Comparison of ENCODE assay signal across 19 cellular contexts in the genomic region with DNA sequence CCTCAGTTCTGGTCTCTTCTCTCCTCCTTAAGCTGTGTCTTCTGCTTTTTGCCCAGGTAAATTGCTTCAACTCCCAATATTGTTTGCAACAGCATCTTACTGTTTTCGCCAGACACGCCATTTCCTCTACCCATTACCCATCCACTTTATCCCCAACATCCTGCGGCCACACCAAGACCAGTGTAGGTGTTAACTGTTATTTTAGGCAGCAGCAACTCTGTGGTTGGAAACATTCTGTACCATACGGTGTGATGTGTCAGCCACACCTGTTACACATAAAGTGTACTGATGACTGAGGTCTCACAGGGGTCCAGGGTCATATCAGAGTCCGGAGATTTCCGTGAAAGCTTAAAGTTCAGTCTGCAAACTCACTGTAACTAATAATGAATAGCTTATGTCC. TPM values are rescaled to one million over a fixed set of nuclear protein-coding genes. Genes with fewer than 3 reads are reported as not detected.
DNase-seq lines count a peak whose midpoint lies in the region; ATAC-seq and TF ChIP-seq lines count a peak whose summit lies in the region.
"Had no signal": no experiment of that assay in that cellular context is flagged by ENCODE, and none has a peak within 500 bp of the region (broad histone marks: within the 10 kb centered on the region; RNA-seq: fewer than 3 reads in every experiment).

No MANE protein-coding gene starts in this region.

- TF ChIP-seq CTCF in CD8-positive, alpha-beta T cell (IDR thresholded peaks at IDR 0.05): no peak
- TF ChIP-seq CTCF in GM13976 (IDR thresholded peaks at IDR 0.05; ENCODE audit: borderline replicate concordance, control extremely low read depth, extremely low read depth, insufficient read depth, missing control alignments) (no peak), natural killer cell (IDR thresholded peaks at IDR 0.05) (no peak), chondrocyte (IDR thresholded peaks at IDR 0.05) (no peak), upper lobe of left lung (IDR thresholded peaks at IDR 0.05) (no peak)

- no peaks in the 10 kb centered on the region for H3K27me3 ChIP-seq in CD8-positive, alpha-beta T cell (ENCODE audit: insufficient read depth, low read length)
- no peaks in the 10 kb centered on the region for H3K27me3 ChIP-seq in upper lobe of left lung
- H3K27me3 ChIP-seq: cardiac muscle cell had no signal

- no peak for TF ChIP-seq POLR2A in upper lobe of left lung (IDR thresholded peaks at IDR 0.05)

- intact Hi-C loops in CD8-positive, alpha-beta T cell (cut with DNase I, micrococcal nuclease): no loop called here
- intact Hi-C loops in natural killer cell (cut with micrococcal nuclease): loop anchor here (5.0 kb wide), 1 partner anchor 36 kb away; no protein-coding TSS in a partner anchor

- H3K27ac ChIP-seq in CD8-positive, alpha-beta T cell (ENCODE audit: low read depth, low read length): no peak overlapping the region
- no peak overlapping the region for H3K27ac ChIP-seq in upper lobe of left lung
- H3K27ac ChIP-seq: cardiac muscle cell had no signal

- peak in 4 of 7 experiments; percentile 11 to 50 (median 26) for DNase-seq in CD8-positive, alpha-beta T cell
- DNase-seq in GM13976 (ENCODE audit: low spot score) (peak; percentile 27), natural killer cell (peak; percentile 56), chondrocyte (ENCODE audit: low spot score) (no peak), upper lobe of left lung (no peak), HT-29 (ENCODE audit: low spot score) (no peak)
- peak; percentile 19 for DNase-seq in activated CD8-positive, alpha-beta memory T cell treated with anti-CD3 and anti-CD28 coated beads, Interleukin-2, amount 50 U/mL, for 24 hours (ENCODE audit: extremely low read depth)
- DNase-seq: activated B cell treated with CpG ODN at 0.5 μM for 24 hours, endodermal cell, left ventricle myocardium superior, MM.1S, NCI-H2081, NCI-H69 had no signal

- 59 to 60% methylated on average over 6 of the region's 6 CpGs for WGBS in upper lobe of left lung, 2 donors

- ATAC-seq in CD8-positive, alpha-beta T cell: peak; percentile 49
- ATAC-seq in natural killer cell (peak; percentile 72 to 78 (median 72)), upper lobe of left lung (ENCODE audit: low FRiP score in 2 of 2) (no peak), GM19467 (IDR thresholded peaks at IDR 0.05; ENCODE audit: unreplicated experiment) (no peak)
- ATAC-seq: GM23338, left ventricle myocardium superior had no signal

- H3K4me3 Mint-ChIP-seq in CD8-positive, alpha-beta T cell: peak overlapping the region; percentile 30
- H3K4me3 Mint-ChIP-seq in natural killer cell (peak overlapping the region; percentile 78), chondrocyte (ENCODE audit: unreplicated experiment) (no peak overlapping the region)
- H3K4me3 Mint-ChIP-seq: activated B cell treated with CpG ODN at 0.5 μM for 24 hours; activated naive CD4-positive, alpha-beta T cell treated with anti-CD3 and anti-CD28 coated beads, Interleukin-2, amount 50 U/mL, for 24 hours; B cell; endodermal cell; GM23338; T-helper 1 cell treated with Interleukin-12 subunit alpha and Interleukin-12 subunit beta and Interleukin-4 antibody, amounts not matched to agents 30 μg/mL and 1 μg/mL, for 36 hours had no signal

- no peak overlapping the region for H3K4me3 ChIP-seq in CD8-positive, alpha-beta T cell (ENCODE audit: low read depth, low read length)
- no peak overlapping the region for H3K4me3 ChIP-seq in upper lobe of left lung
- H3K4me3 ChIP-seq: cardiac muscle cell, GM23338 had no signal

- in situ Hi-C loops in GM13976 (cut with MboI; ENCODE audit: low sequenced_read_pairs, unreplicated experiment): no loop called here

- no peaks in the 10 kb centered on the region for H3K36me3 Mint-ChIP-seq in CD8-positive, alpha-beta T cell
- H3K36me3 Mint-ChIP-seq in natural killer cell (peaks cover 2% of the 10 kb centered on the region), chondrocyte (ENCODE audit: low read depth) (no peaks in the 10 kb centered on the region)
- H3K36me3 Mint-ChIP-seq: activated naive CD4-positive, alpha-beta T cell treated with anti-CD3 and anti-CD28 coated beads, Interleukin-2, amount 50 U/mL, for 24 hours had no signal

- no peaks in the 10 kb centered on the region for H3K27me3 Mint-ChIP-seq in CD8-positive, alpha-beta T cell (ENCODE audit: low read depth)
- H3K27me3 Mint-ChIP-seq in natural killer cell (ENCODE audit: low read depth in 2 of 2) (no peaks in the 10 kb centered on the region), chondrocyte (ENCODE audit: low read depth) (peaks cover 2% of the 10 kb centered on the region)

- CTCF ChIA-PET in CD8-positive, alpha-beta T cell (lab: Charles Lee): no interaction called here

- H3K9me3 Mint-ChIP-seq in CD8-positive, alpha-beta T cell: no peaks in the 10 kb centered on the region
- H3K9me3 Mint-ChIP-seq in natural killer cell (peaks cover under 1 to 1% of the 10 kb centered on the region in 2 donors), chondrocyte (ENCODE audit: low read depth) (peaks cover 1% of the 10 kb centered on the region)
- H3K9me3 Mint-ChIP-seq: activated B cell treated with CpG ODN at 0.5 μM for 24 hours; activated naive CD4-positive, alpha-beta T cell treated with anti-CD3 and anti-CD28 coated beads, Interleukin-2, amount 50 U/mL, for 24 hours; endodermal cell; GM23338 had no signal

- no peaks in the 10 kb centered on the region for H3K9me3 ChIP-seq in CD8-positive, alpha-beta T cell (ENCODE audit: low read length)
- H3K9me3 ChIP-seq in upper lobe of left lung: no peaks in the 10 kb centered on the region

- POLR2A ChIA-PET in CD8-positive, alpha-beta T cell (lab: Charles Lee): no interaction called here

- peak in 2 of 4 donors; percentile 42 to 58 for TF ChIP-seq EP300 in upper lobe of left lung (IDR thresholded peaks at IDR 0.05)

- H3K4me1 Mint-ChIP-seq in CD8-positive, alpha-beta T cell (ENCODE audit: low read depth): peaks cover 25% of the 10 kb centered on the region
- peaks cover 52 to 53% of the 10 kb centered on the region in 2 donors for H3K4me1 Mint-ChIP-seq in natural killer cell
- peaks cover 9% of the 10 kb centered on the region for H3K4me1 Mint-ChIP-seq in chondrocyte (ENCODE audit: low read depth)
- H3K4me1 Mint-ChIP-seq: activated B cell treated with CpG ODN at 0.5 μM for 24 hours, B cell, endodermal cell, GM23338 had no signal

- no peaks in the 10 kb centered on the region for H3K36me3 ChIP-seq in CD8-positive, alpha-beta T cell (ENCODE audit: insufficient read depth, low read length)
- no peaks in the 10 kb centered on the region for H3K36me3 ChIP-seq in upper lobe of left lung
- H3K36me3 ChIP-seq: cardiac muscle cell had no signal

- H3K4me1 ChIP-seq in CD8-positive, alpha-beta T cell (ENCODE audit: insufficient read depth, low read length): peaks cover 2% of the 10 kb centered on the region
- no peaks in the 10 kb centered on the region for H3K4me1 ChIP-seq in upper lobe of left lung

- H3K27ac Mint-ChIP-seq in CD8-positive, alpha-beta T cell: no peak overlapping the region
- H3K27ac Mint-ChIP-seq in natural killer cell (peak overlapping the region; percentile 80 to 89), chondrocyte (ENCODE audit: unreplicated experiment) (no peak overlapping the region)
- H3K27ac Mint-ChIP-seq: activated B cell treated with CpG ODN at 0.5 μM for 24 hours; activated naive CD4-positive, alpha-beta T cell treated with anti-CD3 and anti-CD28 coated beads, Interleukin-2, amount 50 U/mL, for 24 hours; B cell; endodermal cell; GM23338; T-helper 1 cell treated with Interleukin-12 subunit alpha and Interleukin-12 subunit beta and Interleukin-4 antibody, amounts not matched to agents 30 μg/mL and 1 μg/mL, for 36 hours had no signal

RNA-seq across cellular contexts. Expression of gene KLRD1, which starts 21.8 kb away (rescaled TPM):
- total RNA-seq in CD8-positive, alpha-beta T cell: 10 to 100 TPM; 12.3 to 13.1 TPM
- 100 to 1,000 TPM; 568 to 782 (median 688) TPM for total RNA-seq in natural killer cell
- 0.21 to 0.46 TPM (median 0.22 TPM) in 3 replicates for total RNA-seq in chondrocyte
- 10 to 100 TPM in 1 of 6 donors, 1 to 10 TPM in 5; 4.7 to 10.9 (median 6.6) TPM for total RNA-seq in upper lobe of left lung
- total RNA-seq in HT-29 (2014; rRNA removed; shearing (Covaris generic)): not detected in 2 replicates

Comparison
In these comparisons a context has a peak if more than half of its experiments do, and no peak if none do; other contexts are left out.
1. ATAC-seq: peak in CD8-positive, alpha-beta T cell (single experiment) and natural killer cell (3 of 3); none in upper lobe of left lung (0 of 2) and GM19467 (single experiment).
2. DNase-seq: peak in CD8-positive, alpha-beta T cell (4 of 7), GM13976 (single experiment), activated CD8-positive, alpha-beta memory T cell treated with anti-CD3 and anti-CD28 coated beads, Interleukin-2, amount 50 U/mL, for 24 hours (single experiment) and natural killer cell (single experiment); none in chondrocyte (single experiment), upper lobe of left lung (0 of 2) and HT-29 (single experiment).
3. H3K27ac Mint-ChIP-seq: peak in natural killer cell (2 of 2); none in CD8-positive, alpha-beta T cell (single experiment) and chondrocyte (single experiment).
4. RNA of gene KLRD1, which starts 21.8 kb away (total RNA-seq): 568 to 782 TPM in natural killer cell; 12.3 to 13.1 TPM in CD8-positive, alpha-beta T cell, 4.7 to 10.9 TPM in upper lobe of left lung, 0.21 to 0.46 TPM in chondrocyte and not detected in HT-29; every median in the first group is over 10 times any median in the second.